In the genomic region with DNA sequence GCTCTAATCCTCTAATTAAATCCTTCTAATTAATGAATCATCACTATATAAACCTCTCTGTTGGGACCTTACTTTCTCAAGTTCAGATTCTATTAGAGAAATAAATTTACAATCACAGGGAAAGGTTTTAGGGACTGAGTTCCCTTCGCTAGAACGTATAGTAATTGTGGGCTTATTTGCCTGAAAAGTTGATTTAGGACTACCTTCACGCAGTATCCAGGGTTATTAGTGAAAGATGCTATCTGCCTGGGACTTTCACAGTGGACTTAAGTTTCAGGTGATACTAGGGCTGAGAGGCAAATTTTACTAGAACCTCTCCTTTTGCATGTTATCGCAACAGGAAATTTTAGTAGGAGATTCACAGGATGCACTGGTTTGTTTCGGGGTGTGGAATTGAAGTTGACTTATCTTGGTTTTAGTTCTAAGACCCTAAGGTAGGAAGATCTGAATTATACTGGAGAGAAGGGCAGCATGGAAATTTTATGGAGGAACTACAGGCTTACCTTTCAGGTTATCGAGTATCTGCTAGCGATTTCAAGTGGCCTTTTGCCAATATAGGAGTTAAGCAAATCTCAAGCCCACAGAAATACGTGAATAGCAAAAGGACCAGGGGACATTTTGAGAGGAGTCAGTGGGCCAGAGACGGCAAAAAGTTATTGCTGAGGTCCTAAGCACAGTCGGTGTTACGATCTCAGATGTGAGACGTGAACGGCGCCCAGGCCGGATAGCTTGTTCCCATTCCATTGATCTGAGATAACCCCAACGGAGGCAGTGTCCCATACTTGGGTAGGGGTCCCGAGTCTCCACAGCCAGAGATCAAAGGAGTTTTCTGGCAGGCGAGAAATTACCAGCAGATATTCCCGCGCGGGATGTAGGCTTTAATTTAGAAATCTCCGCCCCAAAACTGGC, we compare ENCODE assay signal across 10 cellular contexts. TPM values are rescaled to one million over a fixed set of nuclear protein-coding genes. Genes with fewer than 3 reads are reported as not detected.
A peak's percentile ranks its signal among the peaks of the same experiment; 100 is the strongest.
DNase-seq lines count a peak whose midpoint lies in the region; ATAC-seq, FAIRE-seq and TF ChIP-seq lines count a peak whose summit lies in the region.
"Had no signal": no experiment of that assay in that cellular context is flagged by ENCODE, and none has a peak within 500 bp of the region (broad histone marks: within the 10 kb centered on the region; RNA-seq: fewer than 3 reads in every experiment).

No MANE protein-coding gene starts in this region.

- H3K4me2 ChIP-seq in endothelial cell of umbilical vein (ENCODE audit: insufficient read depth, low read length), result peak overlapping the region; percentile 95

- peaks cover 0 to 6% (median 2%) of the 10 kb centered on the region in 5 donors for H3K36me3 Mint-ChIP-seq in naive thymus-derived CD4-positive, alpha-beta T cell

- H3K4me1 ChIP-seq in endothelial cell of umbilical vein (ENCODE audit: control insufficient read depth, extremely low read depth, insufficient read depth, low read length), result peaks cover 29% of the 10 kb centered on the region
- H3K4me1 ChIP-seq in naive thymus-derived CD4-positive, alpha-beta T cell (ENCODE audit: control insufficient read depth in 2 of 2, insufficient read depth in 2 of 2, low read length in 2 of 2), result peaks cover 25% of the 10 kb centered on the region in 2 donors

- H3K27me3 ChIP-seq in endothelial cell of umbilical vein (ENCODE audit: control insufficient read depth in 2 of 2, insufficient read depth in 2 of 2, low read length in 2 of 2), result peaks cover 0 to 2% of the 10 kb centered on the region in 2 experiments
- H3K27me3 ChIP-seq in naive thymus-derived CD4-positive, alpha-beta T cell (ENCODE audit: control insufficient read depth in 2 of 2, insufficient read depth in 2 of 2, low read length in 2 of 2), result no peaks in the 10 kb centered on the region

- no peak for TF ChIP-seq CTCF in endothelial cell of umbilical vein (IDR thresholded peaks at IDR 0.05; ENCODE audit: extremely low read depth in 1 of 2, insufficient read depth in 1 of 2, low read depth in 1 of 2, low read length in 2 of 2)

- peaks cover 0 to 3% (median 0%) of the 10 kb centered on the region in 11 donors for H3K9me3 Mint-ChIP-seq in naive thymus-derived CD4-positive, alpha-beta T cell

- H3K27ac Mint-ChIP-seq in naive thymus-derived CD4-positive, alpha-beta T cell, result peak overlapping the region; percentile 89 to 100 (median 99)

- no peak for FAIRE-seq in endothelial cell of umbilical vein (lab: Jason Lieb, UNC)

- H4K20me1 ChIP-seq in endothelial cell of umbilical vein (replicated peaks; ENCODE audit: control insufficient read depth, extremely low read depth, insufficient read depth, low read length), result peaks cover 4% of the 10 kb centered on the region

- peak overlapping the region; percentile 97 for H3K9ac ChIP-seq in endothelial cell of umbilical vein (replicated peaks; ENCODE audit: extremely low read depth, insufficient read depth, low read length)

- no peaks in the 10 kb centered on the region for H3K27me3 Mint-ChIP-seq in naive thymus-derived CD4-positive, alpha-beta T cell

- peak overlapping the region; percentile 75 to 98 (median 96) for H3K4me3 ChIP-seq in endothelial cell of umbilical vein (replicated peaks in 1 of 3; ENCODE audit: insufficient read depth in 1 of 3, low read depth in 1 of 3, low read length in 3 of 3)
- peak overlapping the region; percentile 89 for H3K4me3 ChIP-seq in naive thymus-derived CD4-positive, alpha-beta T cell (ENCODE audit: low read length)

- peaks cover 2% of the 10 kb centered on the region for H3K9me1 ChIP-seq in endothelial cell of umbilical vein (replicated peaks; ENCODE audit: control insufficient read depth, extremely low read depth, insufficient read depth, low read length)

- POLR2A ChIA-PET in endothelial cell of umbilical vein (lab: Charles Lee), result interaction anchor here (1.2 to 2.1 kb wide), 5 partner anchors 12 to 93 kb away, joined by 3 to 12 read pairs (median 7); no protein-coding TSS in a partner anchor
- POLR2A ChIA-PET in naive thymus-derived CD4-positive, alpha-beta T cell (lab: Charles Lee), result interaction anchor here (0.7 to 3.1 kb wide), 33 partner anchors 11 to 1681 kb away, joined by 3 to 52 read pairs (median 5); a partner anchor contains a TSS

- TSS peak; percentile 91 for BruUV-seq in endothelial cell of umbilical vein (replicated peaks; lab: Mats Ljungman, UMichigan)

- H3K36me3 ChIP-seq in endothelial cell of umbilical vein (ENCODE audit: control insufficient read depth in 2 of 2, extremely low read depth in 1 of 2, insufficient read depth in 2 of 2, low read length in 2 of 2), result no peaks in the 10 kb centered on the region
- peaks cover 0 to 5% (median 0%) of the 10 kb centered on the region in 3 experiments for H3K36me3 ChIP-seq in naive thymus-derived CD4-positive, alpha-beta T cell (ENCODE audit: control insufficient read depth in 2 of 3, insufficient read depth in 3 of 3, low read length in 3 of 3)

- dilution Hi-C loops in endothelial cell of umbilical vein (cut with MboI; ENCODE audit: extremely low pct_ligation_motif_present, low sequenced_read_pairs), result no loop called here

- intact Hi-C loops in endothelial cell of umbilical vein (cut with micrococcal nuclease), result loop anchor here (1.0 to 10.0 kb wide), 4 partner anchors 34 to 437 kb away; a partner anchor contains a TSS
- intact Hi-C loops in naive thymus-derived CD4-positive, alpha-beta T cell (cut with micrococcal nuclease), result loop anchor here (1.0 to 5.0 kb wide), 19 partner anchors 15 to 1125 kb away; a partner anchor contains a TSS

- H3K79me2 ChIP-seq in endothelial cell of umbilical vein (ENCODE audit: control insufficient read depth, insufficient read depth, low read length), result peaks cover 51% of the 10 kb centered on the region

- DNase-seq in ELR (ENCODE audit: low read depth) (peak; percentile 44), endothelial cell of umbilical vein (ENCODE audit: low read depth, low spot score) (peak; percentile 51), HK-2 (ENCODE audit: unreplicated experiment) (no peak)
- DNase-seq in naive thymus-derived CD4-positive, alpha-beta T cell, result peak in 3 of 9 donors; percentile 10 to 12 (median 11)

- H3K4me3 Mint-ChIP-seq in naive thymus-derived CD4-positive, alpha-beta T cell, result peak overlapping the region; percentile 90 to 99 (median 97)

- H3K27ac ChIP-seq in endothelial cell of umbilical vein (ENCODE audit: insufficient read depth, low read depth, low read length), result peak overlapping the region; percentile 87
- peak overlapping the region; percentile 93 for H3K27ac ChIP-seq in naive thymus-derived CD4-positive, alpha-beta T cell (ENCODE audit: low read depth, low read length)

- H3K4me1 Mint-ChIP-seq in naive thymus-derived CD4-positive, alpha-beta T cell, result peaks cover 26 to 66% (median 46%) of the 10 kb centered on the region in 7 donors

- CTCF ChIA-PET in endothelial cell of umbilical vein (lab: Charles Lee), result interaction anchor here (1.0 to 4.9 kb wide), 17 partner anchors 15 to 437 kb away, joined by 3 to 565 read pairs (median 11); a partner anchor contains a TSS
- CTCF ChIA-PET in naive thymus-derived CD4-positive, alpha-beta T cell (lab: Charles Lee), result interaction anchor here (0.8 to 21.5 kb wide), 18 partner anchors 15 to 437 kb away, joined by 3 to 1240 read pairs (median 5); a partner anchor contains a TSS

- H3K9me3 ChIP-seq in endothelial cell of umbilical vein (replicated peaks; ENCODE audit: control insufficient read depth, insufficient read depth, low read length), result no peaks in the 10 kb centered on the region
- no peaks in the 10 kb centered on the region for H3K9me3 ChIP-seq in naive thymus-derived CD4-positive, alpha-beta T cell (ENCODE audit: control insufficient read depth in 2 of 3, low read length in 3 of 3)

- H2AFZ ChIP-seq in endothelial cell of umbilical vein (ENCODE audit: low read depth, low read length), result peak overlapping the region; percentile 2

- TF ChIP-seq POLR2A in endothelial cell of umbilical vein (IDR thresholded peaks at IDR 0.05; ENCODE audit: low read depth, low read length), result no peak

- ATAC-seq in HG02763 (IDR thresholded peaks at IDR 0.05; ENCODE audit: unreplicated experiment), result peak; percentile 6
- peak; percentile 24 for ATAC-seq in SK-N-SH treated with all-trans-retinoic acid at 6 μM for 48 hours
- ATAC-seq in naive thymus-derived CD4-positive, alpha-beta T cell, result no peak
- no peak for ATAC-seq in HG03565 (IDR thresholded peaks at IDR 0.05; ENCODE audit: unreplicated experiment)
- no peak for ATAC-seq in GM18873 (IDR thresholded peaks at IDR 0.05; ENCODE audit: low FRiP score, unreplicated experiment)

RNA-seq across cellular contexts. Expression of a gene that starts 0.7 kb away (rescaled TPM):
- 12.9 and 14.0 TPM in 2 replicates for total RNA-seq in endothelial cell of umbilical vein
- 3.7 and 5.0 TPM in 2 replicates for polyA plus RNA-seq in endothelial cell of umbilical vein
- 6.2 and 6.5 TPM in 2 replicates for polyA plus RNA-seq in endothelial cell of umbilical vein (2011; cell fraction: cytosol; rRNA removed)
- polyA plus RNA-seq in endothelial cell of umbilical vein (2011; cell fraction: nucleus; rRNA removed), result 5.3 and 6.5 TPM in 2 replicates
- polyA plus RNA-seq in endothelial cell of umbilical vein (2012), result 6.9 and 10.7 TPM in 2 replicates
- 11.1 and 11.8 TPM in 2 replicates for polyA minus RNA-seq in endothelial cell of umbilical vein
- 5.3 TPM for polyA minus RNA-seq in endothelial cell of umbilical vein (2011; cell fraction: cytosol; rRNA and poly(A)+ RNA removed)
- polyA minus RNA-seq in endothelial cell of umbilical vein (2011; cell fraction: nucleus; rRNA and poly(A)+ RNA removed), result 12.6 and 15.0 TPM in 2 replicates
- total RNA-seq in naive thymus-derived CD4-positive, alpha-beta T cell, result 1 to 10 TPM; 4.9 to 9.3 (median 7.0) TPM
- 1 to 10 TPM; 7.2 to 7.7 TPM for polyA plus RNA-seq in naive thymus-derived CD4-positive, alpha-beta T cell

RNA-seq across cellular contexts. Expression of a gene that starts 8.0 kb away (rescaled TPM):
- total RNA-seq in endothelial cell of umbilical vein, result not detected in 2 replicates
- not detected in 2 replicates for polyA plus RNA-seq in endothelial cell of umbilical vein
- polyA plus RNA-seq in endothelial cell of umbilical vein (2011; cell fraction: cytosol; rRNA removed), result not detected in 2 replicates
- not detected in 2 replicates for polyA plus RNA-seq in endothelial cell of umbilical vein (2011; cell fraction: nucleus; rRNA removed)
- polyA plus RNA-seq in endothelial cell of umbilical vein (2012), result not detected in 2 replicates
- polyA minus RNA-seq in endothelial cell of umbilical vein, result not detected in 2 replicates
- not detected for polyA minus RNA-seq in endothelial cell of umbilical vein (2011; cell fraction: cytosol; rRNA and poly(A)+ RNA removed)
- 0.63 TPM in 1 of 2 replicates, not detected in the other for polyA minus RNA-seq in endothelial cell of umbilical vein (2011; cell fraction: nucleus; rRNA and poly(A)+ RNA removed)
- under 1 TPM; 0.05 to 0.58 (median 0.42) TPM for total RNA-seq in naive thymus-derived CD4-positive, alpha-beta T cell
- under 1 TPM in 1 of 2 donors, not detected in 1; 0.45 TPM for polyA plus RNA-seq in naive thymus-derived CD4-positive, alpha-beta T cell
- total RNA-seq: activated CD8-positive, alpha-beta memory T cell treated with anti-CD3 and anti-CD28 coated beads for 36 hours; subcutaneous adipose tissue had no signal

RNA-seq across cellular contexts. Expression of a gene that starts 38.1 kb away (rescaled TPM):
- total RNA-seq in endothelial cell of umbilical vein, result 0.78 and 0.88 TPM in 2 replicates
- 0.67 and 0.80 TPM in 2 replicates for polyA plus RNA-seq in endothelial cell of umbilical vein
- polyA plus RNA-seq in endothelial cell of umbilical vein (2011; cell fraction: cytosol; rRNA removed), result 0.50 and 0.61 TPM in 2 replicates
- polyA plus RNA-seq in endothelial cell of umbilical vein (2011; cell fraction: nucleus; rRNA removed), result 0.37 and 0.52 TPM in 2 replicates
- polyA plus RNA-seq in endothelial cell of umbilical vein (2012), result 1.00 and 1.3 TPM in 2 replicates
- polyA minus RNA-seq in endothelial cell of umbilical vein, result 1.2 and 1.3 TPM in 2 replicates
- 0.51 TPM for polyA minus RNA-seq in endothelial cell of umbilical vein (2011; cell fraction: cytosol; rRNA and poly(A)+ RNA removed)
- polyA minus RNA-seq in endothelial cell of umbilical vein (2011; cell fraction: nucleus; rRNA and poly(A)+ RNA removed), result 0.43 and 0.53 TPM in 2 replicates
- total RNA-seq in naive thymus-derived CD4-positive, alpha-beta T cell, result 10 to 100 TPM in 3 of 5 experiments, 1 to 10 TPM in 2; 2.9 to 42.2 (median 17.7) TPM
- 10 to 100 TPM; 17.4 to 36.2 TPM for polyA plus RNA-seq in naive thymus-derived CD4-positive, alpha-beta T cell

RNA-seq across cellular contexts. Expression of a gene that starts 53.8 kb away (rescaled TPM):
- 6.9 and 7.3 TPM in 2 replicates for total RNA-seq in endothelial cell of umbilical vein
- 7.2 and 9.2 TPM in 2 replicates for polyA plus RNA-seq in endothelial cell of umbilical vein
- polyA plus RNA-seq in endothelial cell of umbilical vein (2011; cell fraction: cytosol; rRNA removed), result 5.3 and 6.3 TPM in 2 replicates
- polyA plus RNA-seq in endothelial cell of umbilical vein (2011; cell fraction: nucleus; rRNA removed), result 7.0 and 7.2 TPM in 2 replicates
- polyA plus RNA-seq in endothelial cell of umbilical vein (2012), result 5.4 and 5.6 TPM in 2 replicates
- 8.8 and 18.9 TPM in 2 replicates for polyA minus RNA-seq in endothelial cell of umbilical vein
- 2.4 TPM for polyA minus RNA-seq in endothelial cell of umbilical vein (2011; cell fraction: cytosol; rRNA and poly(A)+ RNA removed)
- 4.2 and 5.4 TPM in 2 replicates for polyA minus RNA-seq in endothelial cell of umbilical vein (2011; cell fraction: nucleus; rRNA and poly(A)+ RNA removed)
- 10 to 100 TPM; 19.6 to 41.5 (median 24.1) TPM for total RNA-seq in naive thymus-derived CD4-positive, alpha-beta T cell
- 10 to 100 TPM; 13.5 to 25.3 TPM for polyA plus RNA-seq in naive thymus-derived CD4-positive, alpha-beta T cell

Comparison
In these comparisons a context has a peak if more than half of its experiments do, and no peak if none do; other contexts are left out.
1. ATAC-seq: peak in HG02763 (single experiment) and SK-N-SH treated with all-trans-retinoic acid at 6 μM for 48 hours (single experiment); none in naive thymus-derived CD4-positive, alpha-beta T cell (single experiment), HG03565 (single experiment) and GM18873 (single experiment).